In genomic region chr19:35858311-35858710, GRCh38 we compare ENCODE assay signal across 1 cellular context.
TF ChIP-seq lines count a peak whose summit lies in the region.

No MANE protein-coding gene starts in this region.

TF ChIP-seq in IMR-90, 13 proteins besides CTCF, POLR2A, EP300 and RAD21:
- TF ChIP-seq USF2 (IDR thresholded peaks at IDR 0.05; ENCODE audit: low read depth, low read length) (no peak), FOS (IDR thresholded peaks at IDR 0.05; ENCODE audit: low read depth, low read length) (no peak), BHLHE40 (IDR thresholded peaks at IDR 0.05; ENCODE audit: low read depth, low read length) (no peak), MXI1 (IDR thresholded peaks at IDR 0.05; ENCODE audit: borderline replicate concordance, low read depth, low read length) (no peak), NFE2L2 (IDR thresholded peaks at IDR 0.05; ENCODE audit: low read depth, low read length) (no peak), RFX5 (IDR thresholded peaks at IDR 0.05; ENCODE audit: low read depth, low read length) (no peak), MAFK (IDR thresholded peaks at IDR 0.05; ENCODE audit: low read depth, low read length) (no peak), RCOR1 (IDR thresholded peaks at IDR 0.05; ENCODE audit: insufficient replicate concordance, low read length) (no peak), ELK1 (IDR thresholded peaks at IDR 0.05; ENCODE audit: borderline replicate concordance, low read depth, low read length) (no peak), MAZ (IDR thresholded peaks at IDR 0.05; ENCODE audit: borderline replicate concordance, low read depth, low read length) (no peak), CHD1 (IDR thresholded peaks at IDR 0.05; ENCODE audit: low read depth, low read length) (no peak), SMC3 (IDR thresholded peaks at IDR 0.05; ENCODE audit: low read depth, low read length) (no peak), CEBPB (IDR thresholded peaks at IDR 0.05; ENCODE audit: low read depth, low read length) (no peak)
